Comparison of ENCODE assay signal across 24 cellular contexts in the genomic region with DNA sequence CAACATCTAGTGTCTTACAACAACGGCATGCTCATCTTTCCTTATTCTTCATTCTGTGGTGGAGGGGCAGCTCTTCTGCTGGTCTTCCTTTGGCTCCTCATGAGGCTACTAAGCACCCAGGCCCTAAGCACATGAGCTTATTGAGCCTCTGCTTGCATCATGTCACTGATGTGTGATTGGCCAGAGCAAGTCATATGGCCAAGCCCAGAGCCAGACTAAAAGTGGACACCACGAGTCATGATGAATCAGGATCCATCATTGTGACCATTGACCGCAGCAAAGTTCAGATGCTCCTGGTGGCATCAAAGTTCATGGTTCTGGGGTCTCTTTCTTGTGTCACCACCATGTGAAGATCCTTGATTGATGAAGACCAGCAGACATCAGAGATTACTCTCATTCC.
DNase-seq lines count a peak whose midpoint lies in the region; ATAC-seq, FAIRE-seq and TF ChIP-seq lines count a peak whose summit lies in the region.
"Had no signal": no experiment of that assay in that cellular context is flagged by ENCODE, and none has a peak within 500 bp of the region (broad histone marks: within the 10 kb centered on the region; RNA-seq: fewer than 3 reads in every experiment).

No MANE protein-coding gene starts in this region.

- H3K4me2 ChIP-seq in astrocyte (ENCODE audit: low read length), result no peak overlapping the region

- H3K27ac ChIP-seq in astrocyte (ENCODE audit: low read depth, low read length), result peak overlapping the region; percentile 36
- H3K27ac ChIP-seq: gastroesophageal sphincter, ovary, upper lobe of right lung had no signal

- no peak overlapping the region for H2AFZ ChIP-seq in astrocyte (ENCODE audit: low read depth, low read length)

- H3K4me1 Mint-ChIP-seq in astrocyte (ENCODE audit: low read depth, unreplicated experiment), result peaks cover 36% of the 10 kb centered on the region
- H3K4me1 Mint-ChIP-seq in activated naive CD8-positive, alpha-beta T cell treated with anti-CD3 and anti-CD28 coated beads, Interleukin-2, amount 50 U/mL, for 24 hours, result no peaks in the 10 kb centered on the region
- H3K4me1 Mint-ChIP-seq: CD14-positive monocyte had no signal

- H3K27me3 ChIP-seq in astrocyte (ENCODE audit: insufficient read depth, low read length), result no peaks in the 10 kb centered on the region
- H3K27me3 ChIP-seq: gastroesophageal sphincter, ovary, upper lobe of right lung had no signal

- no peaks in the 10 kb centered on the region for H3K27me3 Mint-ChIP-seq in astrocyte (ENCODE audit: low read depth, unreplicated experiment)
- peaks cover 1% of the 10 kb centered on the region for H3K27me3 Mint-ChIP-seq in activated naive CD8-positive, alpha-beta T cell treated with anti-CD3 and anti-CD28 coated beads, Interleukin-2, amount 50 U/mL, for 24 hours

- H3K4me3 ChIP-seq in astrocyte (ENCODE audit: insufficient read depth, low read depth, low read length), result no peak overlapping the region
- H3K4me3 ChIP-seq: gastroesophageal sphincter, GM12878, ovary, upper lobe of right lung had no signal

- DNase-seq in LHCN-M2 (ENCODE audit: low read depth) (peak; percentile 60), astrocyte (ENCODE audit: low read depth) (no peak), iris pigment epithelial cell (ENCODE audit: low read depth) (peak; percentile 15), globus pallidus (ENCODE audit: low spot score) (no peak), HT-29 (ENCODE audit: low spot score) (no peak), D721Med (ENCODE audit: insufficient read length, low spot score) (no peak)
- DNase-seq in activated naive CD8-positive, alpha-beta T cell treated with anti-CD3 and anti-CD28 coated beads, Interleukin-2, amount 50 U/mL, for 24 hours, result no peak
- DNase-seq: activated CD4-positive, alpha-beta T cell treated with anti-CD3 and anti-CD28 coated beads, Interleukin-2, amount 50 U/mL, for 48 hours; activated CD8-positive, alpha-beta memory T cell treated with anti-CD3 and anti-CD28 coated beads, Interleukin-2, amount 50 U/mL, for 4 hours; activated naive CD4-positive, alpha-beta T cell treated with anti-CD3 and anti-CD28 coated beads, Interleukin-2, amount 50 U/mL, for 16 hours; caudate nucleus; cortex of kidney; Karpas-422; NCI-H524 treated with DMSO at 0.1 percent for 48 hours; ovary; retina; SIG-M5; small intestine; stimulated activated CD4-positive, alpha-beta T cell treated with anti-CD3 and anti-CD28 coated beads, Interleukin-1b, Interleukin-23, amount 100 ng/mL, for 48 hours; upper lobe of right lung had no signal

- peaks cover 6% of the 10 kb centered on the region for H3K9me3 ChIP-seq in astrocyte (ENCODE audit: insufficient read depth, low read depth, low read length)
- H3K9me3 ChIP-seq: ovary, upper lobe of right lung had no signal

- H3K36me3 Mint-ChIP-seq in astrocyte (ENCODE audit: low read depth, unreplicated experiment), result peaks cover 2% of the 10 kb centered on the region
- no peaks in the 10 kb centered on the region for H3K36me3 Mint-ChIP-seq in activated naive CD8-positive, alpha-beta T cell treated with anti-CD3 and anti-CD28 coated beads, Interleukin-2, amount 50 U/mL, for 24 hours (ENCODE audit: low read depth)
- H3K36me3 Mint-ChIP-seq: CD14-positive monocyte; natural killer cell treated with Interleukin-12 subunit alpha and Interleukin-12 subunit beta and Interleukin-15 and Interleukin-18, amount 100 ng/mL, for 72 hours had no signal

- peak overlapping the region; percentile 87 for H3K27ac Mint-ChIP-seq in astrocyte (ENCODE audit: unreplicated experiment)
- no peak overlapping the region for H3K27ac Mint-ChIP-seq in activated naive CD8-positive, alpha-beta T cell treated with anti-CD3 and anti-CD28 coated beads, Interleukin-2, amount 50 U/mL, for 24 hours
- H3K27ac Mint-ChIP-seq: CD14-positive monocyte; natural killer cell treated with Interleukin-12 subunit alpha and Interleukin-12 subunit beta and Interleukin-15 and Interleukin-18, amount 100 ng/mL, for 72 hours had no signal

- peak overlapping the region; percentile 21 for H3K9ac ChIP-seq in astrocyte (ENCODE audit: low read length)

- no peaks in the 10 kb centered on the region for H4K20me1 ChIP-seq in astrocyte (ENCODE audit: insufficient read depth, low read length)

- no peak overlapping the region for H3K4me3 Mint-ChIP-seq in astrocyte (ENCODE audit: unreplicated experiment)
- H3K4me3 Mint-ChIP-seq in activated naive CD8-positive, alpha-beta T cell treated with anti-CD3 and anti-CD28 coated beads, Interleukin-2, amount 50 U/mL, for 24 hours, result no peak overlapping the region
- H3K4me3 Mint-ChIP-seq: CD14-positive monocyte; natural killer cell treated with Interleukin-12 subunit alpha and Interleukin-12 subunit beta and Interleukin-15 and Interleukin-18, amount 100 ng/mL, for 72 hours had no signal

- ATAC-seq in activated naive CD8-positive, alpha-beta T cell treated with anti-CD3 and anti-CD28 coated beads, Interleukin-2, amount 50 U/mL, for 24 hours, result no peak
- ATAC-seq: gastroesophageal sphincter; GM12878; natural killer cell treated with Interleukin-12 subunit alpha and Interleukin-12 subunit beta and Interleukin-15 and Interleukin-18, amount 100 ng/mL, for 72 hours; upper lobe of right lung had no signal

- H3K36me3 ChIP-seq in astrocyte (ENCODE audit: insufficient read depth, low read length), result no peaks in the 10 kb centered on the region
- H3K36me3 ChIP-seq: gastroesophageal sphincter, ovary, upper lobe of right lung had no signal

- FAIRE-seq in astrocyte (lab: Jason Lieb, UNC) (no peak), D721Med (lab: Jason Lieb, UNC) (no peak)
- FAIRE-seq: GM12878, small intestine had no signal

- no peak for TF ChIP-seq CTCF in astrocyte (IDR thresholded peaks at IDR 0.05; ENCODE audit: insufficient read depth, low read depth, low read length)
- no peak for TF ChIP-seq CTCF in D721Med (IDR thresholded peaks at IDR 0.05; ENCODE audit: insufficient read depth, missing control alignments)

- peaks cover 7% of the 10 kb centered on the region for H3K4me1 ChIP-seq in astrocyte (ENCODE audit: insufficient read depth, low read length)
- H3K4me1 ChIP-seq: gastroesophageal sphincter, upper lobe of right lung had no signal

- H3K79me2 ChIP-seq in astrocyte (ENCODE audit: insufficient read depth, low read length), result no peaks in the 10 kb centered on the region

- H3K9me3 Mint-ChIP-seq in astrocyte (ENCODE audit: unreplicated experiment), result peaks cover 9% of the 10 kb centered on the region
- peaks cover 9% of the 10 kb centered on the region for H3K9me3 Mint-ChIP-seq in activated naive CD8-positive, alpha-beta T cell treated with anti-CD3 and anti-CD28 coated beads, Interleukin-2, amount 50 U/mL, for 24 hours

Comparison
In these comparisons a context has a peak if more than half of its experiments do, and no peak if none do; other contexts are left out.
1. DNase-seq: peak in LHCN-M2 (single experiment) and iris pigment epithelial cell (single experiment); none in astrocyte (single experiment), activated naive CD8-positive, alpha-beta T cell treated with anti-CD3 and anti-CD28 coated beads, Interleukin-2, amount 50 U/mL, for 24 hours (single experiment), globus pallidus (single experiment), HT-29 (single experiment) and D721Med (single experiment).